16 cellular contexts compared by ENCODE assay signal in the genomic region with DNA sequence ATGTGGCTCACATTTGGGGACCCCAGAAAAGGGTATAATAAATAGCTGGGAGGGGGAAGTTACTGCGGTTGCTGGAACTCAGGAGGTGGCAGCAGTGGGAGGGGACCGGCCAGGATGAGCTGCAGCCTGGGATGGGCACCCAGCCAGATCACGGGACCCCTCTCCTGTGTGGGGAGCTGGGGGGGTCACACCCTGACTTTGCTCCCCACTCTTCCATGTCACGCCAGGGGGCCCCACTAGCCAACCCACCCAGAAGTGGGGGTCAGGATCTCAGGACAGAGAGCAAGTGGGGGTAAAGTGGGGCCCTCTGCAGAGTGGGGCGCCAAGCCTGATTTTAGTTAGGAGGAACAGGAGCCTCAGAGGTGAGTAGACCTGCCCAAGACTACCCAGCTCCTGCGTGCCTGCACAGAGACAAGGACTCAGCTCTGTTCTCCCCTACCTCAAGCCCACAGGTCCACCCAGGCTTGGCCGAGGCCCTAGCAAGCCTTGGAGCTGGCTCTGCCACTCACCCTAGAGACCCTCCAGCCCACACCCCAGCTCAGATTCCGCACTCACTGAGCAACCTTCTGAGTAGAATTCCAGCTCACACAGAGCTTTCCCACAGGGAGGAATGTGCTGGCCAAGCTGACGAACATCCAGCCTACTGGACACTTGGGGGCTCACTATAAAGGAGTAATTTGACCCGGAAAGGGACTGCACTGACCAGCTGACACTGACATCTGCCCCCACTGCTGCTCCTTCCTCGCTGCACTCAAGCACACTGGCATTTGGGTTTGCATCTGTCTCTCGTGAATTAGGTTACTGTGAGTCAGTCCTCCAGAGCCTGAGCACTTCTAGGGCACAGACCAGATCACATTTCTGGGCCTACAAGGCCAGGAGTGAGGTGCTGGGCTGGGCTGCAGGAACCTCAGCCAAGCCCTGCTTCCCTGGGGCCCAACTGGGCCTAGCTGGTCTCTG.
DNase-seq lines count a peak whose midpoint lies in the region; TF ChIP-seq lines count a peak whose summit lies in the region.
"Had no signal": no experiment of that assay in that cellular context is flagged by ENCODE, and none has a peak within 500 bp of the region (broad histone marks: within the 10 kb centered on the region; RNA-seq: fewer than 3 reads in every experiment).

No MANE protein-coding gene starts in this region.

- peak overlapping the region; percentile 33 for H3K27ac Mint-ChIP-seq in glutamatergic neuron (ENCODE audit: unreplicated experiment)
- no peak overlapping the region for H3K27ac Mint-ChIP-seq in CD8-positive, alpha-beta memory T cell
- H3K27ac Mint-ChIP-seq: CD14-positive monocyte had no signal

- H3K4me1 ChIP-seq in SJCRH30, result peaks cover 26% of the 10 kb centered on the region
- H3K4me1 ChIP-seq in sigmoid colon, result no peaks in the 10 kb centered on the region
- no peaks in the 10 kb centered on the region for H3K4me1 ChIP-seq in CD8-positive, alpha-beta memory T cell (ENCODE audit: insufficient read depth, low read length)

- H3K4me3 ChIP-seq in SJCRH30 (no peak overlapping the region), sigmoid colon (no peak overlapping the region)
- no peak overlapping the region for H3K4me3 ChIP-seq in CD8-positive, alpha-beta memory T cell (ENCODE audit: low read length)
- H3K4me3 ChIP-seq: SK-N-MC had no signal

- TF ChIP-seq CTCF in glutamatergic neuron (IDR thresholded peaks at IDR 0.05; ENCODE audit: partially characterized antibody, unreplicated experiment) (no peak), sigmoid colon (IDR thresholded peaks at IDR 0.05) (no peak)

- H3K4me3 Mint-ChIP-seq in glutamatergic neuron (ENCODE audit: unreplicated experiment), result no peak overlapping the region
- no peak overlapping the region for H3K4me3 Mint-ChIP-seq in CD8-positive, alpha-beta memory T cell
- H3K4me3 Mint-ChIP-seq: CD14-positive monocyte had no signal

- POLR2A ChIA-PET in CD8-positive, alpha-beta memory T cell (lab: Charles Lee), result no interaction called here

- H3K9me3 ChIP-seq in SJCRH30 (replicated peaks), result 0 out of 2 replicates have a peak, but pooled peaks cover 3% of the 10 kb centered on the region
- no peaks in the 10 kb centered on the region for H3K9me3 ChIP-seq in sigmoid colon
- H3K9me3 ChIP-seq in CD8-positive, alpha-beta memory T cell (ENCODE audit: low read length), result no peaks in the 10 kb centered on the region

- H3K27me3 ChIP-seq in SJCRH30 (no peaks in the 10 kb centered on the region), sigmoid colon (peaks cover 0 to 25% (median 0%) of the 10 kb centered on the region in 3 donors)
- H3K27me3 ChIP-seq in CD8-positive, alpha-beta memory T cell (ENCODE audit: insufficient read depth, low read length, poor library complexity, severe bottlenecking), result no peaks in the 10 kb centered on the region

- H3K9me3 Mint-ChIP-seq in glutamatergic neuron (ENCODE audit: unreplicated experiment), result peaks cover 3% of the 10 kb centered on the region
- peaks cover 1 to 7% (median 2%) of the 10 kb centered on the region in 5 donors for H3K9me3 Mint-ChIP-seq in CD8-positive, alpha-beta memory T cell

- TF ChIP-seq POLR2A in sigmoid colon (IDR thresholded peaks at IDR 0.05), result no peak

- DNase-seq in HCEC 1CT (peak; percentile 33), SJCRH30 (peak; percentile 72 to 75), glutamatergic neuron (peak; percentile 35), sigmoid colon (peak; percentile 38), NCI-H1436 (lab: John Stamatoyannopoulos, UW) (no peak)
- DNase-seq in stimulated activated naive CD4-positive, alpha-beta T cell (lab: John Stamatoyannopoulos, UW), result no peak
- no peak for DNase-seq in activated effector memory CD4-positive, alpha-beta T cell treated with anti-CD3 and anti-CD28 coated beads, Interleukin-2, amount 50 U/mL, for 16 hours
- no peak for DNase-seq in CD8-positive, alpha-beta memory T cell
- DNase-seq: AML-193, H7, NCI-H1417 treated with DMSO at 0.1 percent for 48 hours, NCI-H2029, NCI-H2171 treated with DMSO at 0.1 percent for 48 hours, NCI-H510A had no signal

- no peak for TF ChIP-seq EP300 in sigmoid colon (IDR thresholded peaks at IDR 0.05)

- CTCF ChIA-PET in CD8-positive, alpha-beta memory T cell (lab: Charles Lee), result no interaction called here

- 76 to 86% methylated on average over 12 of the region's 12 CpGs for WGBS in sigmoid colon, 2 donors

- no peaks in the 10 kb centered on the region for H3K4me1 Mint-ChIP-seq in glutamatergic neuron (ENCODE audit: low read depth, unreplicated experiment)
- no peaks in the 10 kb centered on the region for H3K4me1 Mint-ChIP-seq in CD8-positive, alpha-beta memory T cell

- H3K36me3 ChIP-seq in SJCRH30 (no peaks in the 10 kb centered on the region), sigmoid colon (no peaks in the 10 kb centered on the region)
- no peaks in the 10 kb centered on the region for H3K36me3 ChIP-seq in CD8-positive, alpha-beta memory T cell (ENCODE audit: insufficient read depth, low read length)

- peak overlapping the region; percentile 32 for H3K27ac ChIP-seq in SJCRH30
- no peak overlapping the region for H3K27ac ChIP-seq in sigmoid colon
- H3K27ac ChIP-seq in CD8-positive, alpha-beta memory T cell (ENCODE audit: low read depth, low read length), result no peak overlapping the region
- H3K27ac ChIP-seq: SK-N-MC had no signal

- peaks cover 5% of the 10 kb centered on the region for H3K27me3 Mint-ChIP-seq in glutamatergic neuron (ENCODE audit: unreplicated experiment)
- peaks cover 0 to 2% of the 10 kb centered on the region in 2 donors for H3K27me3 Mint-ChIP-seq in CD8-positive, alpha-beta memory T cell

- intact Hi-C loops in sigmoid colon (cut with DNase I), result no loop called here

- H3K36me3 Mint-ChIP-seq in glutamatergic neuron (ENCODE audit: unreplicated experiment), result peaks cover 7% of the 10 kb centered on the region
- H3K36me3 Mint-ChIP-seq in CD8-positive, alpha-beta memory T cell, result no peaks in the 10 kb centered on the region
- H3K36me3 Mint-ChIP-seq: CD14-positive monocyte had no signal

Comparison
In these comparisons a context has a peak if more than half of its experiments do, and no peak if none do; other contexts are left out.
1. DNase-seq: peak in HCEC 1CT (single experiment), SJCRH30 (2 of 2), glutamatergic neuron (single experiment) and sigmoid colon (single experiment); none in NCI-H1436 (single experiment), stimulated activated naive CD4-positive, alpha-beta T cell (0 of 6), activated effector memory CD4-positive, alpha-beta T cell treated with anti-CD3 and anti-CD28 coated beads, Interleukin-2, amount 50 U/mL, for 16 hours (single experiment) and CD8-positive, alpha-beta memory T cell (0 of 5).